ENCODE assay signal across 1 cellular context in the genomic region with DNA sequence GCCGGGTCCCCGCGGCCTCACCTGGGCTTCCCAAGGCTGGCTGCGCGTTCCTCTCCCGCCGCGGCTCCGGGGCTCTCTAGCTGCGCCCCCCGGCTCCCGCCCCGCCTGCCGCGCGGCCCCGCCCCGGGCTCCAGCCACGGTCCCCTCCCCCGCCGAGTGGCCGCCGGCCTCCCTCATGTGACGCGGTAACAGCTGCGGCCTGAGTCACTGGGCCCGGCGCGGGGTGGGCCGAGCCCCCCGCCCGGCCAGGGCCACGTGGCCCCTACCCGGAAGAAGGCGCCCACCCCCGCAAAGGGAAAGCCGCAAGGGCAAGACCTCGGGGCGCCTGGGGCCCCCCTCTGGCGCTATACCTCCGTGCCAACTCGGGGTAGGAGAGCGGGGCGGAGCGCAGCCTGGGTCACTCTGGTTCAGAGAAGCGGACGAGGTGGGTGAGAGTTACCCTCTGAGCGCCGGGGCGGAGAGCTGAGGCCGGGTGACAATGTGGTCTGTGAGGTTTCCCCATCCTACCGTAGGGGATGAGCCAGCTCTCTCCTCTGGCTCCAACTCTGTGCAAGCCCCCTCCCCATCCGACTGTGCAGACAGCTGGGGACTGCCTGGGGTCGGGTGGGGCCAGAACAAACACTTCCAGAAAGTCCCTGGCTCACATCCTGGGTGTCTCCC.
TF ChIP-seq lines count a peak whose summit lies in the region.

CD63 (minus strand) TSS at position 78 of the 660 bp plus-strand sequence. CDS start 668 bp downstream, outside the sequence.

TF ChIP-seq in A549, 52 proteins besides CTCF, POLR2A, EP300 and RAD21 (continued from another document):
- TF ChIP-seq MYC (IDR thresholded peaks at IDR 0.05; ENCODE audit: borderline replicate concordance, low read length) (peak; percentile 99), PBX3 (IDR thresholded peaks at IDR 0.05) (peak; percentile 88), EHMT2 (IDR thresholded peaks at IDR 0.05; ENCODE audit: low read depth) (no peak), JUN (IDR thresholded peaks at IDR 0.05) (peak; percentile 56 to 81; a peak in 3 of 5 replicates), CHD4 (IDR thresholded peaks at IDR 0.05; ENCODE audit: borderline replicate concordance) (no peak), TP53 (CRISPR knock-in tag; IDR thresholded peaks at IDR 0.05) (no peak)
